ENCODE assay signal across 8 cellular contexts in the genomic region with DNA sequence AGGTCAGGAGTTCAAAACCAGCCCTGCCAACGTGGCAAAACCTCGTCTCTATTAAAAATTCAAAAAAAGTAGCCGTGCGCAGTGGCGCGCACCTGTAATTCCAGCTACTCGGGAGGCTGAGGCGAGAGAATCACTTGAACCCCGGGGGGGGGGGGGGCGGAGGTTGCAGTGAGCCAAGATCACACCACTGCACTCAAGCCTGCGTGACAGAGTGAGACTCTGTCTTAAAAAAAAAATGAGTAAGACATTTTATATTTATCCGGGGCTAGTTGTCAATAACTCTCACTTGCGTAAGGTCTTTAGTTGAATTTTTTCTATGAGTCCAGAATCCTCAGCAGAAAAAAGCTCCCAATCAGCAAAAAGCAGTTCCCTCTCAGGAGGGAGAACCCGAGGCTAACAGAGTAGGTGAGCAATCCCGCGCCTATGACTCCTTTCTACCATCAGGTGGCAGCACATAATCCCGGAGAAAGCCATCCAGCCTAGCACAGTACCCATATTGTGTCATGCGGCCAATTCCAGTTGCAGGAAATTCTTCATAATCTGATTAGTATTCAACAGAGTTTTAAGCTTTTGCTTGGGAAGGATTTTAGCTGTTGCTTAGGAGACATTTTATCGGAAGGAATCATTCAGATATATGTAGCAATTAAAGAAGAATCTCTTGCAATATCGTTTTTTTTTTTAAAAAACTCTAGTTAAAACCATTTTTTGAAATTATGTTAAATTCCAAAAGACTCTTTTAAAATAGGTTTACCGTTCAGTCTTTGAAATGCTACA. TPM values are rescaled to one million over a fixed set of nuclear protein-coding genes. Genes with fewer than 3 reads are reported as not detected.
A peak's percentile ranks its signal among the peaks of the same experiment; 100 is the strongest.
DNase-seq lines count a peak whose midpoint lies in the region; ATAC-seq and TF ChIP-seq lines count a peak whose summit lies in the region.

No MANE protein-coding gene starts in this region.

- POLR2A ChIA-PET in Caco-2 (lab: Charles Lee), result no interaction called here

- no peaks in the 10 kb centered on the region for H3K36me3 Mint-ChIP-seq in Caco-2 (ENCODE audit: insufficient read depth, unreplicated experiment)

- no peaks in the 10 kb centered on the region for H3K27me3 Mint-ChIP-seq in Caco-2 (ENCODE audit: insufficient read depth, unreplicated experiment)

- ATAC-seq in GM19463 (IDR thresholded peaks at IDR 0.05; ENCODE audit: unreplicated experiment) (peak; percentile 99), HG03521 (IDR thresholded peaks at IDR 0.05; ENCODE audit: unreplicated experiment) (peak; percentile 93)

- no peak overlapping the region for H3K4me3 ChIP-seq in Caco-2 (ENCODE audit: low read depth, low read length)

- peaks cover 16% of the 10 kb centered on the region for H3K4me1 ChIP-seq in Caco-2

- H3K4me3 Mint-ChIP-seq in Caco-2 (ENCODE audit: unreplicated experiment), result no peak overlapping the region

- H3K27ac Mint-ChIP-seq in Caco-2 (ENCODE audit: unreplicated experiment), result no peak overlapping the region

- TF ChIP-seq CTCF in Caco-2 (IDR thresholded peaks at IDR 0.05; ENCODE audit: insufficient read depth in 1 of 2, low read depth in 1 of 2, low read length in 1 of 2, severe bottlenecking in 1 of 2, unreplicated experiment in 1 of 2), result peak; percentile 75 to 95

- no peaks in the 10 kb centered on the region for H3K9me3 Mint-ChIP-seq in Caco-2 (ENCODE audit: unreplicated experiment)

- H3K4me1 Mint-ChIP-seq in Caco-2 (ENCODE audit: low read depth, unreplicated experiment), result peaks cover 7% of the 10 kb centered on the region

- no peaks in the 10 kb centered on the region for H3K36me3 ChIP-seq in Caco-2 (ENCODE audit: control insufficient read depth, insufficient read depth, low read length)

- H3K9me3 ChIP-seq in Caco-2, result no peaks in the 10 kb centered on the region

- no peaks in the 10 kb centered on the region for H3K27me3 ChIP-seq in Caco-2 (replicated peaks; ENCODE audit: control insufficient read depth, insufficient read depth, low read length)

- no TSS peak for BruUV-seq in Caco-2 (replicated peaks; lab: Mats Ljungman, UMichigan)

- intact Hi-C loops in Caco-2 (cut with micrococcal nuclease; ENCODE audit: unreplicated experiment), result loop anchor here (1.0 to 10.0 kb wide), 4 partner anchors 66 to 160 kb away; partner anchors contain the start of gene IDH1

- CTCF ChIA-PET in Caco-2 (lab: Charles Lee), result interaction anchor here (0.6 to 2.8 kb wide), 11 partner anchors 26 to 354 kb away, joined by 3 to 27 read pairs (median 4); partner anchors contain the start of gene IDH1

- DNase-seq in Caco-2, result peak; percentile 82 to 85
- peak; percentile 72 for DNase-seq in NCI-H69 (lab: John Stamatoyannopoulos, UW)
- DNase-seq in activated CD4-positive, alpha-beta T cell treated with anti-CD3 and anti-CD28 coated beads, Interleukin-2, amount 50 U/mL, for 48 hours, result peak; percentile 60 to 71
- DNase-seq in effector CD4-positive, alpha-beta T cell, result peak; percentile 33
- DNase-seq in medulla oblongata (ENCODE audit: extremely low spot score), result peak; percentile 96
- peak; percentile 7 to 9 for DNase-seq in stimulated activated CD8-positive, alpha-beta memory T cell treated with anti-CD3 and anti-CD28 coated beads, Interleukin-15, amount 100 ng/mL, for 4 hours (ENCODE audit: low read depth in 2 of 2)

RNA-seq across cellular contexts. Expression of gene CRYGA, which starts 11.9 kb away (rescaled TPM):
- not detected in 2 replicates for total RNA-seq in Caco-2 (2022)

RNA-seq across cellular contexts. Expression of gene C2orf80, which starts 14.6 kb away (rescaled TPM):
- total RNA-seq in Caco-2 (2022), result not detected in 2 replicates

RNA-seq across cellular contexts. Expression of gene CRYGB, which starts 29.3 kb away (rescaled TPM):
- total RNA-seq in Caco-2 (2022), result not detected in 2 replicates

RNA-seq across cellular contexts. Expression of gene CRYGC, which starts 45.6 kb away (rescaled TPM):
- not detected in 2 replicates for total RNA-seq in Caco-2 (2022)

RNA-seq across cellular contexts. Expression of gene CRYGD, which starts 50.9 kb away (rescaled TPM):
- total RNA-seq in Caco-2 (2022), result not detected in 2 replicates

Comparison
In these comparisons a context has a peak if more than half of its experiments do, and no peak if none do; other contexts are left out.
1. DNase-seq: peak in every context shown above with its lines; median percentile 96 in medulla oblongata; 84 in Caco-2; 72 in NCI-H69; 66 in activated CD4-positive, alpha-beta T cell treated with anti-CD3 and anti-CD28 coated beads, Interleukin-2, amount 50 U/mL, for 48 hours; 33 in effector CD4-positive, alpha-beta T cell; 8 in stimulated activated CD8-positive, alpha-beta memory T cell treated with anti-CD3 and anti-CD28 coated beads, Interleukin-15, amount 100 ng/mL, for 4 hours.